8 cellular contexts compared by ENCODE assay signal in genomic region chr9:128912270-128912853, GRCh38. TPM values are rescaled to one million over a fixed set of nuclear protein-coding genes. Genes with fewer than 3 reads are reported as not detected.
A peak's percentile ranks its signal among the peaks of the same experiment; 100 is the strongest.
DNase-seq lines count a peak whose midpoint lies in the region; ATAC-seq, FAIRE-seq and TF ChIP-seq lines count a peak whose summit lies in the region.

No MANE protein-coding gene starts in this region.

- ATAC-seq in HG02623 (IDR thresholded peaks at IDR 0.05; ENCODE audit: unreplicated experiment) (no peak), HG02840 (IDR thresholded peaks at IDR 0.05; ENCODE audit: low FRiP score, unreplicated experiment) (no peak)

- H3K27ac ChIP-seq in ascending aorta (peak overlapping the region; percentile 94 to 95), keratinocyte (ENCODE audit: control insufficient read depth, insufficient read depth, low read length) (peak overlapping the region; percentile 97), testis (peak overlapping the region; percentile 68 to 94)

- H2AFZ ChIP-seq in keratinocyte (ENCODE audit: control insufficient read depth, low read length), result no peak overlapping the region

- H3K9me3 ChIP-seq in ascending aorta (no peaks in the 10 kb centered on the region), keratinocyte (ENCODE audit: control insufficient read depth, low read depth, low read length) (no peaks in the 10 kb centered on the region), testis (no peaks in the 10 kb centered on the region)

- FAIRE-seq in keratinocyte (lab: Jason Lieb, UNC), result peak; percentile 98

- peak overlapping the region; percentile 92 for H3K4me2 ChIP-seq in keratinocyte (ENCODE audit: control insufficient read depth, extremely low read depth, insufficient read depth, low read depth, low read length)

- H3K27me3 ChIP-seq in ascending aorta (no peaks in the 10 kb centered on the region), keratinocyte (ENCODE audit: control insufficient read depth, extremely low read depth, insufficient read depth, low read length) (no peaks in the 10 kb centered on the region), testis (no peaks in the 10 kb centered on the region)

- 69% methylated on average over 15 of the region's 15 CpGs for WGBS in testis, 2 donors

- no peak for TF ChIP-seq POLR2A in testis (IDR thresholded peaks at IDR 0.05)

- TF ChIP-seq CTCF in ascending aorta (IDR thresholded peaks at IDR 0.05) (no peak), keratinocyte (optimal IDR thresholded peaks at IDR 0.05 in 1 of 3, IDR thresholded peaks at IDR 0.05 in 1 of 3, conservative IDR thresholded peaks at IDR 0.05 in 1 of 3; ENCODE audit: extremely low read depth in 1 of 3, insufficient read depth in 2 of 3, low read length in 3 of 3) (no peak), testis (IDR thresholded peaks at IDR 0.05) (no peak)

- dilution Hi-C loops in keratinocyte (cut with MboI; ENCODE audit: extremely low pct_ligation_motif_present, low sequenced_read_pairs), result no loop called here

- intact Hi-C loops in ascending aorta (cut with DNase I), result no loop called here
- intact Hi-C loops in testis (cut with DNase I; ENCODE audit: low total_unique reads), result no loop called here

- H3K9ac ChIP-seq in keratinocyte (ENCODE audit: control insufficient read depth, extremely low read depth, insufficient read depth, low read length), result peak overlapping the region; percentile 75

- peaks cover 3% of the 10 kb centered on the region for H3K9me1 ChIP-seq in keratinocyte (ENCODE audit: control insufficient read depth, extremely low read depth, insufficient read depth, low read length)

- peaks cover 48 to 64% of the 10 kb centered on the region in 2 donors for H3K36me3 ChIP-seq in ascending aorta
- peaks cover 44 to 87% of the 10 kb centered on the region in 2 experiments for H3K36me3 ChIP-seq in keratinocyte (ENCODE audit: control insufficient read depth in 2 of 2, extremely low read depth in 1 of 2, insufficient read depth in 2 of 2, low read length in 2 of 2)
- no peaks in the 10 kb centered on the region for H3K36me3 ChIP-seq in testis (ENCODE audit: low read depth, missing control alignments)

- no peaks in the 10 kb centered on the region for H4K20me1 ChIP-seq in keratinocyte (ENCODE audit: control insufficient read depth, extremely low read depth, insufficient read depth, low read length)

- peak overlapping the region; percentile 2 to 6 for H3K4me3 ChIP-seq in ascending aorta
- H3K4me3 ChIP-seq in keratinocyte (ENCODE audit: control insufficient read depth in 2 of 3, extremely low read depth in 1 of 3, insufficient read depth in 2 of 3, low read depth in 1 of 3, low read length in 3 of 3), result peak overlapping the region; percentile 17 to 69 (median 37)
- H3K4me3 ChIP-seq in testis, result no peak overlapping the region

- H3K79me2 ChIP-seq in keratinocyte (ENCODE audit: control insufficient read depth, insufficient read depth, low read length), result peaks cover 68% of the 10 kb centered on the region

- H3K4me1 ChIP-seq in ascending aorta (peaks cover 54 to 82% of the 10 kb centered on the region in 2 donors), keratinocyte (ENCODE audit: control insufficient read depth, extremely low read depth, insufficient read depth, low read length) (peaks cover 65% of the 10 kb centered on the region), testis (peaks cover 78% of the 10 kb centered on the region)

- DNase-seq in activated CD4-positive, alpha-beta T cell treated with anti-CD3 and anti-CD28 coated beads for 48 hours, result peak; percentile 50
- DNase-seq in activated CD4-positive, alpha-beta T cell treated with anti-CD3 and anti-CD28 coated beads for 1 hour, result no peak
- DNase-seq in ascending aorta (ENCODE audit: low spot score in 2 of 2) (peak in 1 of 2 donors; percentile 76), keratinocyte (ENCODE audit: low read depth, low spot score) (peak; percentile 98), testis (no peak), NCI-H1417 treated with DMSO at 0.1 percent for 48 hours (lab: John Stamatoyannopoulos, UW) (no peak)

RNA-seq across cellular contexts. Expression of gene PHYHD1, which starts 8.4 kb away (rescaled TPM):
- total RNA-seq in ascending aorta (46.1 TPM), testis (10 to 100 TPM; 10.9 to 18.5 TPM)
- polyA plus RNA-seq in keratinocyte (4.6 to 5.2 TPM (median 4.7 TPM) in 3 replicates), testis (ENCODE audit: insufficient read depth, low read depth, low replicate concordance) (15.1 TPM)
- polyA plus RNA-seq in keratinocyte (2011; ENCODE audit: low read depth), result 1.3 TPM
- 3.6 and 6.2 TPM in 2 replicates for polyA plus RNA-seq in keratinocyte (2011; cell fraction: cytosol; rRNA removed)
- 4.1 and 7.8 TPM in 2 replicates for polyA plus RNA-seq in keratinocyte (2011; cell fraction: nucleus; rRNA removed)
- polyA plus RNA-seq in keratinocyte (2012; ENCODE audit: low replicate concordance), result 4.0 and 6.0 TPM in 2 replicates
- polyA minus RNA-seq in keratinocyte, result 4.2 to 5.9 TPM (median 4.5 TPM) in 3 replicates
- 4.0 TPM for polyA minus RNA-seq in keratinocyte (2011; cell fraction: cytosol; rRNA and poly(A)+ RNA removed)
- polyA minus RNA-seq in keratinocyte (2011; cell fraction: nucleus; rRNA and poly(A)+ RNA removed), result 2.0 and 2.9 TPM in 2 replicates

RNA-seq across cellular contexts. Expression of gene LRRC8A, which starts 30.4 kb away (rescaled TPM):
- total RNA-seq in ascending aorta, result 227 TPM
- 88.3 to 127 TPM (median 109 TPM) in 3 replicates for polyA plus RNA-seq in keratinocyte
- 51.1 TPM for polyA plus RNA-seq in keratinocyte (2011; ENCODE audit: low read depth)
- 77.7 and 119 TPM in 2 replicates for polyA plus RNA-seq in keratinocyte (2011; cell fraction: cytosol; rRNA removed)
- polyA plus RNA-seq in keratinocyte (2011; cell fraction: nucleus; rRNA removed), result 143 and 183 TPM in 2 replicates
- polyA plus RNA-seq in keratinocyte (2012; ENCODE audit: low replicate concordance), result 109 and 130 TPM in 2 replicates
- 154 to 426 TPM (median 169 TPM) in 3 replicates for polyA minus RNA-seq in keratinocyte
- 129 TPM for polyA minus RNA-seq in keratinocyte (2011; cell fraction: cytosol; rRNA and poly(A)+ RNA removed)
- polyA minus RNA-seq in keratinocyte (2011; cell fraction: nucleus; rRNA and poly(A)+ RNA removed), result 118 and 144 TPM in 2 replicates
- 10 to 100 TPM; 54.3 to 61.3 TPM for total RNA-seq in testis
- polyA plus RNA-seq in testis (ENCODE audit: insufficient read depth, low read depth, low replicate concordance), result 30.9 TPM

RNA-seq across cellular contexts. Expression of gene KYAT1, which starts 30.6 kb away (rescaled TPM):
- total RNA-seq in ascending aorta, result 4.9 TPM
- 10.9 to 13.9 TPM (median 13.9 TPM) in 3 replicates for polyA plus RNA-seq in keratinocyte
- polyA plus RNA-seq in keratinocyte (2011; ENCODE audit: low read depth), result 0.94 TPM
- polyA plus RNA-seq in keratinocyte (2011; cell fraction: cytosol; rRNA removed), result 7.3 and 10.5 TPM in 2 replicates
- polyA plus RNA-seq in keratinocyte (2011; cell fraction: nucleus; rRNA removed), result 16.3 and 20.8 TPM in 2 replicates
- polyA plus RNA-seq in keratinocyte (2012; ENCODE audit: low replicate concordance), result 5.3 and 10.5 TPM in 2 replicates
- 6.9 to 19.5 TPM (median 10.4 TPM) in 3 replicates for polyA minus RNA-seq in keratinocyte
- polyA minus RNA-seq in keratinocyte (2011; cell fraction: cytosol; rRNA and poly(A)+ RNA removed), result 9.8 TPM
- 4.2 and 5.6 TPM in 2 replicates for polyA minus RNA-seq in keratinocyte (2011; cell fraction: nucleus; rRNA and poly(A)+ RNA removed)
- total RNA-seq in testis, result 10 to 100 TPM; 14.0 to 18.0 TPM
- 11.6 TPM for polyA plus RNA-seq in testis (ENCODE audit: insufficient read depth, low read depth, low replicate concordance)

RNA-seq across cellular contexts. Expression of gene DOLK, which starts 35.0 kb away (rescaled TPM):
- total RNA-seq in ascending aorta (5.0 TPM), testis (10 to 100 TPM; 26.4 to 29.4 TPM)
- polyA plus RNA-seq in keratinocyte (21.8 to 33.5 TPM (median 27.1 TPM) in 3 replicates), testis (ENCODE audit: insufficient read depth, low read depth, low replicate concordance) (36.9 TPM)
- polyA plus RNA-seq in keratinocyte (2011; ENCODE audit: low read depth), result 3.1 TPM
- polyA plus RNA-seq in keratinocyte (2011; cell fraction: cytosol; rRNA removed), result 12.1 and 12.4 TPM in 2 replicates
- 38.8 and 40.3 TPM in 2 replicates for polyA plus RNA-seq in keratinocyte (2011; cell fraction: nucleus; rRNA removed)
- polyA plus RNA-seq in keratinocyte (2012; ENCODE audit: low replicate concordance), result 13.1 and 23.2 TPM in 2 replicates
- polyA minus RNA-seq in keratinocyte, result 40.4 to 52.8 TPM (median 50.8 TPM) in 3 replicates
- polyA minus RNA-seq in keratinocyte (2011; cell fraction: cytosol; rRNA and poly(A)+ RNA removed), result 24.6 TPM
- polyA minus RNA-seq in keratinocyte (2011; cell fraction: nucleus; rRNA and poly(A)+ RNA removed), result 30.9 and 33.5 TPM in 2 replicates

RNA-seq across cellular contexts. Expression of gene NUP188, which starts 35.1 kb away (rescaled TPM):
- total RNA-seq in ascending aorta (45.0 TPM), testis (100 to 1,000 TPM; 165 to 184 TPM)
- polyA plus RNA-seq in keratinocyte (25.6 to 56.3 TPM (median 31.1 TPM) in 3 replicates), testis (ENCODE audit: insufficient read depth, low read depth, low replicate concordance) (241 TPM)
- polyA plus RNA-seq in keratinocyte (2011; ENCODE audit: low read depth), result 19.4 TPM
- 26.2 and 29.1 TPM in 2 replicates for polyA plus RNA-seq in keratinocyte (2011; cell fraction: cytosol; rRNA removed)
- polyA plus RNA-seq in keratinocyte (2011; cell fraction: nucleus; rRNA removed), result 67.0 and 73.7 TPM in 2 replicates
- 15.6 and 37.3 TPM in 2 replicates for polyA plus RNA-seq in keratinocyte (2012; ENCODE audit: low replicate concordance)
- 92.5 to 239 TPM (median 127 TPM) in 3 replicates for polyA minus RNA-seq in keratinocyte
- 62.2 TPM for polyA minus RNA-seq in keratinocyte (2011; cell fraction: cytosol; rRNA and poly(A)+ RNA removed)
- polyA minus RNA-seq in keratinocyte (2011; cell fraction: nucleus; rRNA and poly(A)+ RNA removed), result 88.4 and 120 TPM in 2 replicates

Comparison
In these comparisons a context has a peak if more than half of its experiments do, and no peak if none do; other contexts are left out.
1. DNase-seq: peak in activated CD4-positive, alpha-beta T cell treated with anti-CD3 and anti-CD28 coated beads for 48 hours (single experiment) and keratinocyte (single experiment); none in activated CD4-positive, alpha-beta T cell treated with anti-CD3 and anti-CD28 coated beads for 1 hour (single experiment), testis (single experiment) and NCI-H1417 treated with DMSO at 0.1 percent for 48 hours (single experiment).
2. H3K4me3 ChIP-seq: peak in ascending aorta (2 of 2) and keratinocyte (3 of 3); none in testis (0 of 2).
3. Peak in every context shown above with its lines, with median percentiles within 50 percentile points of each other: H3K27ac ChIP-seq.